ENCODE assay signal across 8 cellular contexts in genomic region chr18:49561377-49562193, GRCh38. TPM values are rescaled to one million over a fixed set of nuclear protein-coding genes. Genes with fewer than 3 reads are reported as not detected.
DNase-seq lines count a peak whose midpoint lies in the region; ATAC-seq and TF ChIP-seq lines count a peak whose summit lies in the region.

Gene LIPG, plus strand, starts transcription at chr18:49562057. Its CDS starts 252 bp downstream, at chr18:49562309.

- H3K9me3 ChIP-seq in upper lobe of left lung (no peaks in the 10 kb centered on the region), Karpas-422 (ENCODE audit: low read length) (no peaks in the 10 kb centered on the region)

- H3K79me2 ChIP-seq in Karpas-422 (ENCODE audit: low read length) = no peaks in the 10 kb centered on the region

- TF ChIP-seq EP300 in upper lobe of left lung (IDR thresholded peaks at IDR 0.05) = no peak

- H3K4me3 Mint-ChIP-seq in neural crest cell = peak within 1 kb of the TSS; percentile 96

- no peaks in the 10 kb centered on the region for H3K9me3 Mint-ChIP-seq in neural crest cell

- H3K27me3 Mint-ChIP-seq in neural crest cell (ENCODE audit: low read depth) = peaks cover 23% of the 10 kb centered on the region

- H3K4me1 ChIP-seq in upper lobe of left lung (peaks cover 21 to 37% (median 30%) of the 10 kb centered on the region in 4 donors), Karpas-422 (ENCODE audit: low read length) (no peaks in the 10 kb centered on the region)

- H3K27me3 ChIP-seq in upper lobe of left lung = peaks cover 0 to 11% (median 5%) of the 10 kb centered on the region in 4 donors
- H3K27me3 ChIP-seq in Karpas-422 (ENCODE audit: low read length) = no peaks in the 10 kb centered on the region

- no peak within 1 kb of the TSS for H3K4me2 ChIP-seq in Karpas-422 (ENCODE audit: low read depth, low read length, poor library complexity, severe bottlenecking)

- peak; percentile 66 for ATAC-seq in GM18499 (IDR thresholded peaks at IDR 0.05; ENCODE audit: insufficient read depth, unreplicated experiment)
- peak; percentile 43 for ATAC-seq in HG03045 (IDR thresholded peaks at IDR 0.05; ENCODE audit: unreplicated experiment)
- peak; percentile 72 to 82 for ATAC-seq in upper lobe of left lung (ENCODE audit: low FRiP score in 2 of 2)

- DNase-seq in NCI-H460 (ENCODE audit: extremely low read depth, low read depth) = peak; percentile 61
- peak; percentile 21 for DNase-seq in activated T-cell treated with anti-CD3 and anti-CD28 coated beads, Interleukin-2, amount 50 U/mL, for 1 hour
- peak; percentile 97 for DNase-seq in fibroblast of pulmonary artery (ENCODE audit: low read depth)
- peak; percentile 59 for DNase-seq in neural crest cell (ENCODE audit: low read depth, low spot score)
- peak; percentile 64 to 86 for DNase-seq in upper lobe of left lung
- no peak for DNase-seq in Karpas-422

- 1 to 2% methylated on average over 50 to 59 of the region's 59 CpGs for WGBS in upper lobe of left lung, 2 donors

- H4K20me1 ChIP-seq in Karpas-422 (ENCODE audit: insufficient read depth, low read depth, low read length) = 0 out of 2 replicates have a peak, but pooled peaks cover 4% of the 10 kb centered on the region

- TF ChIP-seq CTCF in fibroblast of pulmonary artery (IDR thresholded peaks at IDR 0.05; ENCODE audit: low read length, missing control alignments) (no peak), neural crest cell (conservative IDR thresholded peaks at IDR 0.05) (no peak), upper lobe of left lung (IDR thresholded peaks at IDR 0.05) (peak in 1 of 6 experiments; percentile 6)

- TF ChIP-seq POLR2A in upper lobe of left lung (IDR thresholded peaks at IDR 0.05) = peak in 1 of 4 donors; percentile 46

- no peak within 1 kb of the TSS for H2AFZ ChIP-seq in Karpas-422 (ENCODE audit: low read length)

- H3K27ac Mint-ChIP-seq in neural crest cell (ENCODE audit: unreplicated experiment) = peak within 1 kb of the TSS; percentile 98

- H3K36me3 ChIP-seq in upper lobe of left lung (no peaks in the 10 kb centered on the region), Karpas-422 (ENCODE audit: insufficient read depth, low read length) (no peaks in the 10 kb centered on the region)

- peaks cover 3% of the 10 kb centered on the region for H3K36me3 Mint-ChIP-seq in neural crest cell (ENCODE audit: low read depth)

- peak within 1 kb of the TSS; percentile 86 for H3K4me3 ChIP-seq in fibroblast of pulmonary artery (replicated peaks; ENCODE audit: low read depth, low read length)
- peak within 1 kb of the TSS; percentile 10 to 52 (median 38) for H3K4me3 ChIP-seq in upper lobe of left lung
- no peak within 1 kb of the TSS for H3K4me3 ChIP-seq in Karpas-422 (ENCODE audit: low read length)

- H3K4me1 Mint-ChIP-seq in neural crest cell = peaks cover 61% of the 10 kb centered on the region

- no peak within 1 kb of the TSS for H3K9ac ChIP-seq in Karpas-422 (ENCODE audit: low read length)

- H3K27ac ChIP-seq in upper lobe of left lung (no peak within 1 kb of the TSS), Karpas-422 (ENCODE audit: low read length) (no peak within 1 kb of the TSS)

- no peaks in the 10 kb centered on the region for H3K9me2 ChIP-seq in Karpas-422 (replicated peaks; ENCODE audit: insufficient read depth, low read length)

RNA-seq across cellular contexts. Expression of gene LIPG, which starts in this region (rescaled TPM):
- 1.2 and 1.9 TPM in 2 replicates for total RNA-seq in NCI-H460 (2014; rRNA removed; shearing (Covaris generic))
- polyA plus RNA-seq in NCI-H460 (2014; cell fraction: nucleus; rRNA removed) = 5.2 and 9.5 TPM in 2 replicates
- total RNA-seq in neural crest cell (28.4 and 32.4 TPM in 2 replicates), upper lobe of left lung (10 to 100 TPM in 1 of 6 donors, 1 to 10 TPM in 5; 1.9 to 12.2 (median 4.5) TPM)
- not detected in 2 replicates for total RNA-seq in Karpas-422 (2014; rRNA removed; shearing (Covaris generic); ENCODE audit: low replicate concordance)
